In genomic region chr21:23936224-23936623, GRCh38 we compare ENCODE assay signal across 11 cellular contexts.
A peak's percentile ranks its signal among the peaks of the same experiment; 100 is the strongest.
DNase-seq lines count a peak whose midpoint lies in the region; ATAC-seq, FAIRE-seq and TF ChIP-seq lines count a peak whose summit lies in the region.
"Had no signal": no experiment of that assay in that cellular context is flagged by ENCODE, and none has a peak within 500 bp of the region (broad histone marks: within the 10 kb centered on the region; RNA-seq: fewer than 3 reads in every experiment).

No MANE protein-coding gene starts in this region.

- SMC1A ChIA-PET in GM12878 (lab: Charles Lee; ENCODE audit: uncharacterized antibody, unreplicated experiment), result interaction anchor here (1.4 kb wide), 1 partner anchor 32 kb away, joined by 5 read pairs; no protein-coding TSS in a partner anchor

- ATAC-seq in activated CD8-positive, alpha-beta T cell treated with anti-CD3 and anti-CD28 coated beads for 36 hours, result no peak
- ATAC-seq in activated CD8-positive, alpha-beta T cell treated with anti-CD3 and anti-CD28 coated beads, Interleukin-2, amount 10 ng/mL, durations not matched to agents 7 days and 5 days, result no peak
- no peak for ATAC-seq in GM12878
- no peak for ATAC-seq in GM18519 (IDR thresholded peaks at IDR 0.05; ENCODE audit: low FRiP score, unreplicated experiment)

- no peaks in the 10 kb centered on the region for H3K27me3 Mint-ChIP-seq in activated CD8-positive, alpha-beta T cell treated with anti-CD3 and anti-CD28 coated beads for 36 hours
- H3K27me3 Mint-ChIP-seq in activated CD8-positive, alpha-beta T cell treated with anti-CD3 and anti-CD28 coated beads, Interleukin-2, amount 10 ng/mL, durations not matched to agents 7 days and 5 days (ENCODE audit: low read depth), result peaks cover 7% of the 10 kb centered on the region

- H3K9ac ChIP-seq in GM12878 (ENCODE audit: control insufficient read depth, insufficient read depth, low read length), result no peak overlapping the region

- CTCF ChIA-PET in activated CD8-positive, alpha-beta T cell treated with anti-CD3 and anti-CD28 coated beads for 36 hours (lab: Charles Lee), result interaction anchor here (1.0 to 2.6 kb wide), 3 partner anchors 33 to 82 kb away, joined by 3 to 7 read pairs (median 4); no protein-coding TSS in a partner anchor
- CTCF ChIA-PET in activated CD8-positive, alpha-beta T cell treated with anti-CD3 and anti-CD28 coated beads, Interleukin-2, amount 10 ng/mL, durations not matched to agents 7 days and 5 days (lab: Charles Lee), result interaction anchor here (0.5 to 2.4 kb wide), 9 partner anchors 8 to 160 kb away, joined by 3 to 9 read pairs (median 3); no protein-coding TSS in a partner anchor
- CTCF ChIA-PET in GM12878 (lab: Yijun Ruan, JAX), result no interaction called here
- CTCF ChIA-PET in RWPE1 (lab: Yijun Ruan, JAX), result interaction anchor here (0.6 to 1.0 kb wide), 4 partner anchors 33 to 618 kb away, joined by 3 to 4 read pairs (median 3); no protein-coding TSS in a partner anchor

- RAD21 ChIA-PET in GM12878 (lab: Charles Lee; ENCODE audit: unreplicated experiment), result no interaction called here

- H3K27ac ChIP-seq in GM12878 (ENCODE audit: control insufficient read depth, insufficient read depth) (no peak overlapping the region), RWPE1 (no peak overlapping the region)

- no peaks in the 10 kb centered on the region for H3K4me1 Mint-ChIP-seq in activated CD8-positive, alpha-beta T cell treated with anti-CD3 and anti-CD28 coated beads for 36 hours (ENCODE audit: low read depth)
- H3K4me1 Mint-ChIP-seq in activated CD8-positive, alpha-beta T cell treated with anti-CD3 and anti-CD28 coated beads, Interleukin-2, amount 10 ng/mL, durations not matched to agents 7 days and 5 days (ENCODE audit: low read depth), result peaks cover 10% of the 10 kb centered on the region
- H3K4me1 Mint-ChIP-seq: CD8-positive, alpha-beta memory T cell had no signal

- in situ Hi-C loops in GM12878 (cut with MboI) (no loop called here), G401 (cut with HindIII; ENCODE audit: low sequenced_read_pairs) (no loop called here)

- no peak overlapping the region for H3K4me3 ChIP-seq in GM12878
- no peak overlapping the region for H3K4me3 ChIP-seq in retinal pigment epithelial cell (ENCODE audit: low read length)

- H3K79me2 ChIP-seq in GM12878 (ENCODE audit: control insufficient read depth, insufficient read depth, low read length), result no peaks in the 10 kb centered on the region

- intact Hi-C loops in activated CD8-positive, alpha-beta T cell treated with anti-CD3 and anti-CD28 coated beads for 36 hours (cut with micrococcal nuclease), result no loop called here
- intact Hi-C loops in GM12878 (cut with micrococcal nuclease; ENCODE audit: unreplicated experiment), result loop anchor here (2.0 kb wide), 1 partner anchor 33 kb away; no protein-coding TSS in a partner anchor

- no peak overlapping the region for H2AFZ ChIP-seq in GM12878 (ENCODE audit: control insufficient read depth, low read depth, low read length)

- H3K36me3 ChIP-seq in GM12878 (ENCODE audit: control insufficient read depth in 2 of 2, insufficient read depth in 2 of 2, low read length in 1 of 2), result no peaks in the 10 kb centered on the region

- TF ChIP-seq CTCF in activated CD8-positive, alpha-beta T cell treated with anti-CD3 and anti-CD28 coated beads for 36 hours (IDR thresholded peaks at IDR 0.05), result peak; percentile 31
- peak; percentile 22 to 37 (median 25); a peak in 3 of 6 replicates for TF ChIP-seq CTCF in GM12878 (IDR thresholded peaks at IDR 0.05 in 2 of 3, conservative IDR thresholded peaks at IDR 0.05 in 1 of 3; ENCODE audit: control insufficient read depth in 2 of 3, extremely low read depth in 1 of 3, insufficient read depth in 1 of 3, low read depth in 3 of 3, low read length in 3 of 3)
- peak; percentile 58 for TF ChIP-seq CTCF in retinal pigment epithelial cell (conservative IDR thresholded peaks at IDR 0.05; ENCODE audit: low read depth, low read length)
- TF ChIP-seq CTCF in RWPE1 (conservative IDR thresholded peaks at IDR 0.05; ENCODE audit: low read depth), result no peak; the same call in 1 of the 2 replicates

- POLR2A ChIA-PET in activated CD8-positive, alpha-beta T cell treated with anti-CD3 and anti-CD28 coated beads for 36 hours (lab: Charles Lee), result no interaction called here
- POLR2A ChIA-PET in activated CD8-positive, alpha-beta T cell treated with anti-CD3 and anti-CD28 coated beads, Interleukin-2, amount 10 ng/mL, durations not matched to agents 7 days and 5 days (lab: Charles Lee), result no interaction called here
- POLR2A ChIA-PET in GM12878 (lab: Charles Lee), result no interaction called here
- POLR2A ChIA-PET in RWPE1 (lab: Yijun Ruan, JAX; ENCODE audit: low non-redundant PET), result no interaction called here

- no peaks in the 10 kb centered on the region for H3K4me1 ChIP-seq in GM12878 (ENCODE audit: control insufficient read depth, insufficient read depth, low read length)

- H4K20me1 ChIP-seq in GM12878 (ENCODE audit: control insufficient read depth, insufficient read depth), result no peaks in the 10 kb centered on the region

- no peaks in the 10 kb centered on the region for H3K9me3 ChIP-seq in GM12878 (replicated peaks; ENCODE audit: control insufficient read depth, insufficient read depth, low read length)

- H3K4me3 Mint-ChIP-seq in activated CD8-positive, alpha-beta T cell treated with anti-CD3 and anti-CD28 coated beads for 36 hours, result no peak overlapping the region
- H3K4me3 Mint-ChIP-seq in activated CD8-positive, alpha-beta T cell treated with anti-CD3 and anti-CD28 coated beads, Interleukin-2, amount 10 ng/mL, durations not matched to agents 7 days and 5 days, result no peak overlapping the region
- H3K4me3 Mint-ChIP-seq: CD8-positive, alpha-beta memory T cell had no signal

- DNase-seq in activated CD8-positive, alpha-beta T cell treated with anti-CD3 and anti-CD28 coated beads for 36 hours, result peak; percentile 18
- no peak for DNase-seq in activated CD8-positive, alpha-beta T cell treated with anti-CD3 and anti-CD28 coated beads, Interleukin-2, amount 10 ng/mL, durations not matched to agents 7 days and 5 days
- peak; percentile 23 for DNase-seq in NCI-H1694 treated with DMSO at 0.1 percent for 48 hours (lab: John Stamatoyannopoulos, UW)
- no peak for DNase-seq in GM12878 (ENCODE audit: low read depth, low spot score)
- DNase-seq in retinal pigment epithelial cell (ENCODE audit: low read depth), result no peak
- no peak for DNase-seq in RWPE1 (ENCODE audit: low spot score)
- no peak for DNase-seq in G401 (ENCODE audit: low spot score)
- DNase-seq: CD8-positive, alpha-beta memory T cell; GOT3; NCI-H1105 treated with DMSO at 0.1 percent for 48 hours had no signal

- H3K27ac Mint-ChIP-seq in activated CD8-positive, alpha-beta T cell treated with anti-CD3 and anti-CD28 coated beads for 36 hours, result no peak overlapping the region
- H3K27ac Mint-ChIP-seq in activated CD8-positive, alpha-beta T cell treated with anti-CD3 and anti-CD28 coated beads, Interleukin-2, amount 10 ng/mL, durations not matched to agents 7 days and 5 days, result no peak overlapping the region
- H3K27ac Mint-ChIP-seq: CD8-positive, alpha-beta memory T cell had no signal

- H3K36me3 Mint-ChIP-seq in activated CD8-positive, alpha-beta T cell treated with anti-CD3 and anti-CD28 coated beads for 36 hours (ENCODE audit: low read depth), result no peaks in the 10 kb centered on the region
- H3K36me3 Mint-ChIP-seq in activated CD8-positive, alpha-beta T cell treated with anti-CD3 and anti-CD28 coated beads, Interleukin-2, amount 10 ng/mL, durations not matched to agents 7 days and 5 days (ENCODE audit: low read depth), result no peaks in the 10 kb centered on the region
- H3K36me3 Mint-ChIP-seq: CD8-positive, alpha-beta memory T cell had no signal

- no peaks in the 10 kb centered on the region for H3K27me3 ChIP-seq in GM12878 (replicated peaks in 1 of 2; ENCODE audit: control insufficient read depth in 2 of 2, insufficient read depth in 2 of 2, low read length in 1 of 2)

- no peak overlapping the region for H3K4me2 ChIP-seq in GM12878 (ENCODE audit: control insufficient read depth, insufficient read depth)

- no peak for TF ChIP-seq EP300 in GM12878 (IDR thresholded peaks at IDR 0.05; ENCODE audit: borderline replicate concordance in 1 of 2, control insufficient read depth in 1 of 2, low read depth in 2 of 2, low read length in 2 of 2)

- TF ChIP-seq POLR2A in GM12878 (IDR thresholded peaks at IDR 0.05; ENCODE audit: low read depth, low read length), result no peak

- no peak for TF ChIP-seq RAD21 in GM12878 (IDR thresholded peaks at IDR 0.05; ENCODE audit: insufficient read depth, low read depth, low read length)

- no peaks in the 10 kb centered on the region for H3K9me3 Mint-ChIP-seq in activated CD8-positive, alpha-beta T cell treated with anti-CD3 and anti-CD28 coated beads for 36 hours
- H3K9me3 Mint-ChIP-seq in activated CD8-positive, alpha-beta T cell treated with anti-CD3 and anti-CD28 coated beads, Interleukin-2, amount 10 ng/mL, durations not matched to agents 7 days and 5 days (ENCODE audit: insufficient read depth), result no peaks in the 10 kb centered on the region
- H3K9me3 Mint-ChIP-seq: CD8-positive, alpha-beta memory T cell had no signal

- BruUV-seq in GM12878 (replicated peaks; lab: Mats Ljungman, UMichigan), result no TSS peak

- WGBS in GM12878 (ENCODE audit: insufficient coverage, insufficient replicate concordance, low lambda C conversion rate, missing lambda C conversion rate), result 20% methylated on average over 2 of the region's 2 CpGs

- no peak for FAIRE-seq in GM12878 (lab: Jason Lieb, UNC)

TF ChIP-seq in GM12878, 131 proteins besides CTCF, POLR2A, EP300 and RAD21 (continues in another document):
- TF ChIP-seq ZNF24 (IDR thresholded peaks at IDR 0.05) (no peak), SIX5 (IDR thresholded peaks at IDR 0.05; ENCODE audit: low read depth, low read length, severe bottlenecking) (no peak), HSF1 (IDR thresholded peaks at IDR 0.05; ENCODE audit: low read depth, low read length) (no peak), ASH2L (IDR thresholded peaks at IDR 0.05; ENCODE audit: borderline replicate concordance, low read depth) (no peak), RB1 (IDR thresholded peaks at IDR 0.05; ENCODE audit: borderline replicate concordance) (no peak), RBBP5 (conservative IDR thresholded peaks at IDR 0.05) (no peak), FOXK2 (IDR thresholded peaks at IDR 0.05) (no peak), POLR2AphosphoS5 (IDR thresholded peaks at IDR 0.05; ENCODE audit: low read length) (no peak), ZNF274 (IDR thresholded peaks at IDR 0.05; ENCODE audit: insufficient read depth, insufficient read length) (no peak)

Comparison
In these comparisons a context has a peak if more than half of its experiments do, and no peak if none do; other contexts are left out.
1. DNase-seq: peak in activated CD8-positive, alpha-beta T cell treated with anti-CD3 and anti-CD28 coated beads for 36 hours (single experiment) and NCI-H1694 treated with DMSO at 0.1 percent for 48 hours (single experiment); none in activated CD8-positive, alpha-beta T cell treated with anti-CD3 and anti-CD28 coated beads, Interleukin-2, amount 10 ng/mL, durations not matched to agents 7 days and 5 days (single experiment), GM12878 (single experiment), retinal pigment epithelial cell (single experiment), RWPE1 (single experiment) and G401 (single experiment).